In the genomic region with DNA sequence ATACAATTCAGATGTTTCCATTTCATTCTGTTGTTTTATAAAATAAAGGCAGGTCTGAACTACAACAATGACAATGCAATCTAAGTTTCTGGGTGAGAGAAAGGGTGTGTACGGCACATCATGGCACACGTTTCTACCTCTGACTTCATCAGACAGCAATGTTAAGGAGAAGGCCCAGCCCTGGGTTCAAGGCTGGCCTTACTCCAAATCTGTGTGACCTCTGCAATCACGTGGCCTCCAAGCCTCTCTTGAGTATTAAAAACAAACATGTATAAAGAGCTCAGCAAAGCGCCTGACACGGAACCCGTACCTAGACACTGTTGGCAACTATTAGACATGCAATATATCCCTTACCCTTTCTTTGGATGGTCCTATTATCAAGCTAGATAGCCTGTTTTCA, we compare ENCODE assay signal across 17 cellular contexts.
"Had no signal": no experiment of that assay in that cellular context is flagged by ENCODE, and none has a peak within 500 bp of the region (broad histone marks: within the 10 kb centered on the region; RNA-seq: fewer than 3 reads in every experiment).

No MANE protein-coding gene starts in this region.

- H3K27ac Mint-ChIP-seq: activated CD4-positive, alpha-beta memory T cell treated with anti-CD3 and anti-CD28 coated beads for 36 hours; activated CD8-positive, alpha-beta memory T cell treated with anti-CD3 and anti-CD28 coated beads, Interleukin-2, amount 10 ng/mL, durations not matched to agents 7 days and 5 days; activated naive CD4-positive, alpha-beta T cell treated with anti-CD3 and anti-CD28 coated beads, Interleukin-2, amount 50 U/mL, for 24 hours; neural progenitor cell had no signal

- H3K4me1 ChIP-seq: neural progenitor cell, pancreas, transverse colon had no signal

- H2AFZ ChIP-seq: neural progenitor cell had no signal

- H3K27me3 ChIP-seq: brain microvascular endothelial cell, neural progenitor cell, pancreas, transverse colon had no signal

- DNase-seq: activated CD4-positive, alpha-beta memory T cell treated with anti-CD3 and anti-CD28 coated beads for 36 hours; activated CD4-positive, alpha-beta T cell treated with anti-CD3 and anti-CD28 coated beads for 1 hour; activated CD8-positive, alpha-beta memory T cell treated with anti-CD3 and anti-CD28 coated beads, Interleukin-2, amount 10 ng/mL, durations not matched to agents 7 days and 5 days; activated effector memory CD4-positive, alpha-beta T cell treated with anti-CD3 and anti-CD28 coated beads, Interleukin-2, amount 50 U/mL, for 16 hours; activated T-cell treated with anti-CD3 and anti-CD28 coated beads, Interleukin-2, amount 50 U/mL, for 4 hours; hippocampal formation; kidney; midbrain; naive B cell; pancreas; stimulated activated naive CD4-positive, alpha-beta T cell; T-helper 1 cell; transverse colon had no signal

- H3K27me3 Mint-ChIP-seq: activated CD4-positive, alpha-beta memory T cell treated with anti-CD3 and anti-CD28 coated beads for 36 hours; activated CD8-positive, alpha-beta memory T cell treated with anti-CD3 and anti-CD28 coated beads, Interleukin-2, amount 10 ng/mL, durations not matched to agents 7 days and 5 days; activated naive CD4-positive, alpha-beta T cell treated with anti-CD3 and anti-CD28 coated beads, Interleukin-2, amount 50 U/mL, for 24 hours; naive B cell had no signal

- H3K9me3 Mint-ChIP-seq: activated CD4-positive, alpha-beta memory T cell treated with anti-CD3 and anti-CD28 coated beads for 36 hours; activated naive CD4-positive, alpha-beta T cell treated with anti-CD3 and anti-CD28 coated beads, Interleukin-2, amount 50 U/mL, for 24 hours; activated T-cell treated with anti-CD3 and anti-CD28 coated beads, Interleukin-2, amount 50 U/mL, for 4 hours; naive B cell; neural progenitor cell had no signal

- H3K27ac ChIP-seq: neural progenitor cell, pancreas, transverse colon had no signal

- ATAC-seq: activated CD8-positive, alpha-beta memory T cell treated with anti-CD3 and anti-CD28 coated beads, Interleukin-2, amount 10 ng/mL, durations not matched to agents 7 days and 5 days; activated T-cell treated with anti-CD3 and anti-CD28 coated beads, Interleukin-2, amount 50 U/mL, for 4 hours; SK-N-SH treated with all-trans-retinoic acid at 6 μM for 48 hours had no signal

- H3K4me3 Mint-ChIP-seq: activated CD4-positive, alpha-beta memory T cell treated with anti-CD3 and anti-CD28 coated beads for 36 hours; activated CD8-positive, alpha-beta memory T cell treated with anti-CD3 and anti-CD28 coated beads, Interleukin-2, amount 10 ng/mL, durations not matched to agents 7 days and 5 days; activated naive CD4-positive, alpha-beta T cell treated with anti-CD3 and anti-CD28 coated beads, Interleukin-2, amount 50 U/mL, for 24 hours; activated T-cell treated with anti-CD3 and anti-CD28 coated beads, Interleukin-2, amount 50 U/mL, for 4 hours; naive B cell; neural progenitor cell had no signal

- H3K4me1 Mint-ChIP-seq: neural progenitor cell had no signal

- H3K4me2 ChIP-seq: neural progenitor cell had no signal

- H3K9ac ChIP-seq: neural progenitor cell had no signal

- H3K9me3 ChIP-seq: pancreas, transverse colon had no signal

- H3K4me3 ChIP-seq: neural progenitor cell, pancreas, transverse colon had no signal
